ENCODE assay signal across 2 cellular contexts in genomic region chr10:976316-976715, GRCh38.
TF ChIP-seq lines count a peak whose summit lies in the region.

No MANE protein-coding gene starts in this region.

TF ChIP-seq in HepG2, 621 proteins besides CTCF, POLR2A, EP300 and RAD21:
- TF ChIP-seq RFX1 (IDR thresholded peaks at IDR 0.05) (no peak), ZFX (CRISPR knock-in tag; IDR thresholded peaks at IDR 0.05; ENCODE audit: low read depth) (peak; percentile 40), CEBPB (IDR thresholded peaks at IDR 0.05; ENCODE audit: borderline replicate concordance, low read depth, low read length) (peak; percentile 71; the same call in 1 of the 2 replicates)

TF ChIP-seq in Ishikawa, 13 proteins besides CTCF, POLR2A, EP300 and RAD21:
- TF ChIP-seq EGR1 (IDR thresholded peaks at IDR 0.05) (no peak), TCF12 (IDR thresholded peaks at IDR 0.05; ENCODE audit: low read depth) (no peak), CEBPB (IDR thresholded peaks at IDR 0.05) (peak; percentile 16; the same call in 1 of the 2 replicates), REST (IDR thresholded peaks at IDR 0.05; ENCODE audit: low read depth) (no peak)
